Comparison of ENCODE assay signal across 8 cellular contexts in the genomic region with DNA sequence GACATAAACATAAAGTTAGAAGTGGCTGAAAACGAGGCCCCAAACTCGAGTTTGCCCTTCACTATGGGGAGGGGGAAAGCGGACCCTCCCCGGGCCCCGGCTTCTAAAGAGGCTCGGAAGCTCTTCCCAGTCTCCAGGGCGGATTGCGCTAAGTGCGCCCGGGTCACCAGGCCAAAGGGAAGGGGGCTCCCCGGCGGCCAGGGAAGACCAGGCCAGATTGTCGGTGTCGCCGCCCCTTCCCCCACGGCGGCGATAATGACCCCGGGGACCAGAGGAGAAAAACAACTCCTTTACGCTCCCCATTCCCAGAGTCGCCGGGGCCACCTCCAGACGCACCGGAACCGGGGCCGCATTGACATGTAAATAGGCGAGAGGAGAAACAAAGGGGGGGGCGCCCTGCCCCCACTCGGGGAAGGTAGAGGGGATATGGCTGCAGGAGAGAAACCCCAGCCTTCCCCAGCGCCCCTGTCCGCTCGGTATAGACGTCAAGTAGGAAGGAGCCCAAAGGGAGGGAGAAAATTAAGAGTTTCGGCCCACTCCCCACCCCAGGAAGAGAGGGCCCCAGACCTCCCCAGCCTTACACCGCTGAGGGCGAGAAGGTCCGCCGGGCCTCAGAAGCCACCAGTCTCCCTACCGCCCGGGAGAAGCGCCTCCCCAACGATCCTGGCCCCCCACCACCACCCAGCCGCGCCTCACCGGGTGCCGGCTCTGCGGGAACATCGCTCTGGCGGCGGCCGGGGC. TPM values are rescaled to one million over a fixed set of nuclear protein-coding genes. Genes with fewer than 3 reads are reported as not detected.
DNase-seq lines count a peak whose midpoint lies in the region; ATAC-seq lines count a peak whose summit lies in the region.

No MANE protein-coding gene starts in this region.

- peaks cover 21% of the 10 kb centered on the region for H3K27me3 ChIP-seq in NT2/D1 (ENCODE audit: insufficient read depth, insufficient read length)
- peaks cover 2 to 4% of the 10 kb centered on the region in 2 donors for H3K27me3 ChIP-seq in duodenal mucosa (ENCODE audit: control insufficient read depth in 1 of 2, insufficient read depth in 2 of 2, low read length in 2 of 2)

- ATAC-seq in memory B cell (ENCODE audit: low read depth) (no peak), HG02798 (IDR thresholded peaks at IDR 0.05; ENCODE audit: poor library complexity, unreplicated experiment) (no peak), HG02973 (IDR thresholded peaks at IDR 0.05; ENCODE audit: unreplicated experiment) (no peak)

- no peak overlapping the region for H3K4me3 Mint-ChIP-seq in memory B cell

- H3K4me3 ChIP-seq in GM08714 (ENCODE audit: low read length): peak overlapping the region; percentile 7; the same call in 1 of the 2 replicates
- H3K4me3 ChIP-seq in NT2/D1 (ENCODE audit: insufficient read length, low read depth): peak overlapping the region; percentile 93
- peak overlapping the region; percentile 77 to 81 for H3K4me3 ChIP-seq in duodenal mucosa (ENCODE audit: low read depth in 1 of 2, low read length in 2 of 2)

- H3K36me3 ChIP-seq in NT2/D1 (ENCODE audit: insufficient read depth, insufficient read length, low read length) (peaks cover 34% of the 10 kb centered on the region), duodenal mucosa (ENCODE audit: control insufficient read depth in 1 of 2, insufficient read depth in 2 of 2, low read length in 2 of 2) (no peaks in the 10 kb centered on the region)

- peaks cover 3% of the 10 kb centered on the region for H3K36me3 Mint-ChIP-seq in memory B cell

- H3K4me1 Mint-ChIP-seq in memory B cell: peaks cover 9% of the 10 kb centered on the region

- H3K9ac ChIP-seq in NT2/D1 (ENCODE audit: insufficient read length, low read depth): peak overlapping the region; percentile 92
- peak overlapping the region; percentile 33 to 71 for H3K9ac ChIP-seq in duodenal mucosa (ENCODE audit: low read depth in 1 of 2, low read length in 2 of 2)

- H3K9me3 ChIP-seq in NT2/D1 (ENCODE audit: insufficient read depth, low read length) (no peaks in the 10 kb centered on the region), duodenal mucosa (ENCODE audit: control insufficient read depth in 1 of 2, low read length in 2 of 2) (no peaks in the 10 kb centered on the region)

- no peaks in the 10 kb centered on the region for H3K4me1 ChIP-seq in NT2/D1 (ENCODE audit: insufficient read depth, insufficient read length)
- H3K4me1 ChIP-seq in duodenal mucosa (ENCODE audit: control insufficient read depth in 1 of 2, insufficient read depth in 2 of 2, low read length in 2 of 2): peaks cover 11 to 31% of the 10 kb centered on the region in 2 donors

- H3K27ac ChIP-seq in duodenal mucosa (ENCODE audit: low read depth, low read length): peak overlapping the region; percentile 45

- no peaks in the 10 kb centered on the region for H3K27me3 Mint-ChIP-seq in memory B cell

- H3K9me3 Mint-ChIP-seq in memory B cell: no peaks in the 10 kb centered on the region

- DNase-seq in NT2/D1 (ENCODE audit: low read depth, low spot score) (peak; percentile 86), memory B cell (ENCODE audit: low spot score in 2 of 2) (peak; percentile 20 to 34), ureter (ENCODE audit: low spot score) (peak; percentile 65), UCSD-AML1 (lab: John Stamatoyannopoulos, UW; ENCODE audit: unreplicated experiment) (no peak)

- H3K27ac Mint-ChIP-seq in memory B cell: peak overlapping the region; percentile 85

RNA-seq across cellular contexts. Expression of gene TLE1, which starts 1.7 kb away (rescaled TPM):
- total RNA-seq in ureter: 74.0 TPM

Comparison
In these comparisons a context has a peak if more than half of its experiments do, and no peak if none do; other contexts are left out.
1. H3K4me3 ChIP-seq: peak in every context shown above with its lines; median percentile 93 in NT2/D1; 79 in duodenal mucosa; 7 in GM08714.